In genomic region chr11:47373876-47374820, GRCh38 we compare ENCODE assay signal across 8 cellular contexts. TPM values are rescaled to one million over a fixed set of nuclear protein-coding genes. Genes with fewer than 3 reads are reported as not detected.
DNase-seq lines count a peak whose midpoint lies in the region; ATAC-seq and TF ChIP-seq lines count a peak whose summit lies in the region.

No MANE protein-coding gene starts in this region.

- H3F3A ChIP-seq in PC-3 (ENCODE audit: low read length, unreplicated experiment) = no peaks in the 10 kb centered on the region

- H3K9ac ChIP-seq in DND-41 (ENCODE audit: low read depth, low read length) (no peak overlapping the region), PC-3 (ENCODE audit: low read length) (no peak overlapping the region)

- no peaks in the 10 kb centered on the region for H3K9me2 ChIP-seq in PC-3 (replicated peaks; ENCODE audit: low read length)

- H3K36me3 ChIP-seq in DND-41 (ENCODE audit: insufficient read depth, low read length) = no peaks in the 10 kb centered on the region
- H3K36me3 ChIP-seq in PC-3 (ENCODE audit: low read depth, low read length) = no peaks in the 10 kb centered on the region
- H3K36me3 ChIP-seq in esophagus squamous epithelium = no peaks in the 10 kb centered on the region
- H3K36me3 ChIP-seq in naive thymus-derived CD4-positive, alpha-beta T cell (ENCODE audit: control insufficient read depth in 2 of 3, insufficient read depth in 3 of 3, low read length in 3 of 3) = no peaks in the 10 kb centered on the region

- no peaks in the 10 kb centered on the region for H3K27me3 ChIP-seq in DND-41 (ENCODE audit: insufficient read depth, low read length, poor library complexity)
- H3K27me3 ChIP-seq in PC-3 (ENCODE audit: low read length) = no peaks in the 10 kb centered on the region
- H3K27me3 ChIP-seq in esophagus squamous epithelium = no peaks in the 10 kb centered on the region
- H3K27me3 ChIP-seq in naive thymus-derived CD4-positive, alpha-beta T cell (ENCODE audit: control insufficient read depth in 2 of 2, insufficient read depth in 2 of 2, low read length in 2 of 2) = no peaks in the 10 kb centered on the region

- intact Hi-C loops in PC-3 (cut with micrococcal nuclease) = loop anchor here (1.0 kb wide), 2 partner anchors 34 to 80 kb away; partner anchors contain the start of gene SLC39A13
- intact Hi-C loops in esophagus squamous epithelium (cut with DNase I) = loop anchor here (5.0 to 10.0 kb wide), 2 partner anchors 33 to 81 kb away; partner anchors contain the start of gene SLC39A13
- intact Hi-C loops in naive thymus-derived CD4-positive, alpha-beta T cell (cut with micrococcal nuclease) = loop anchor here (1.0 kb wide), 6 partner anchors 20 to 479 kb away; partner anchors contain the start of genes SLC39A13 (in 2 of the 2) and PSMC3 (in 1 of the 2)

- peak overlapping the region in 3 of 9 donors; percentile 48 to 72 (median 65) for H3K27ac Mint-ChIP-seq in naive thymus-derived CD4-positive, alpha-beta T cell
- peak overlapping the region; percentile 17 for H3K27ac Mint-ChIP-seq in stimulated activated effector memory CD8-positive, alpha-beta T cell treated with anti-CD3 and anti-CD28 coated beads, Interleukin-12 subunit alpha, Interleukin-12 subunit beta, amount 100 ng/mL, for 72 hours

- no TSS peak for BruUV-seq in PC-3 (replicated peaks; lab: Mats Ljungman, UMichigan)

- no peaks in the 10 kb centered on the region for H3K9me3 Mint-ChIP-seq in naive thymus-derived CD4-positive, alpha-beta T cell
- no peaks in the 10 kb centered on the region for H3K9me3 Mint-ChIP-seq in stimulated activated effector memory CD8-positive, alpha-beta T cell treated with anti-CD3 and anti-CD28 coated beads, Interleukin-12 subunit alpha, Interleukin-12 subunit beta, amount 100 ng/mL, for 72 hours

- H3K9me3 ChIP-seq in DND-41 (ENCODE audit: insufficient read depth, low read length, severe bottlenecking) (no peaks in the 10 kb centered on the region), PC-3 (ENCODE audit: low read length) (no peaks in the 10 kb centered on the region), esophagus squamous epithelium (no peaks in the 10 kb centered on the region)
- H3K9me3 ChIP-seq in naive thymus-derived CD4-positive, alpha-beta T cell (ENCODE audit: control insufficient read depth in 2 of 3, low read length in 3 of 3) = no peaks in the 10 kb centered on the region

- CTCF ChIA-PET in PC-3 (lab: Charles Lee) = interaction anchor here (0.6 to 1.0 kb wide), 2 partner anchors 33 to 36 kb away, joined by 3 to 5 read pairs; no protein-coding TSS in a partner anchor
- CTCF ChIA-PET in naive thymus-derived CD4-positive, alpha-beta T cell (lab: Charles Lee) = interaction anchor here (0.6 to 6.9 kb wide), 19 partner anchors 8 to 196 kb away, joined by 3 to 140 read pairs (median 4); partner anchors contain the start of genes PSMC3 and SLC39A13

- H4K20me1 ChIP-seq in DND-41 (ENCODE audit: insufficient read depth, low read length) (no peaks in the 10 kb centered on the region), PC-3 (ENCODE audit: low read length) (no peaks in the 10 kb centered on the region)

- H3K27ac ChIP-seq in DND-41 (ENCODE audit: low read length) (no peak overlapping the region), PC-3 (ENCODE audit: low read length) (no peak overlapping the region), esophagus squamous epithelium (peak overlapping the region in 3 of 4 donors; percentile 2 to 21 (median 7))
- no peak overlapping the region for H3K27ac ChIP-seq in naive thymus-derived CD4-positive, alpha-beta T cell (ENCODE audit: low read depth, low read length)

- TF ChIP-seq POLR2A in esophagus squamous epithelium (IDR thresholded peaks at IDR 0.05) = no peak

- DNase-seq in DND-41 (peak; percentile 79), PC-3 (peak; percentile 74), esophagus squamous epithelium (lab: John Stamatoyannopoulos, UW) (no peak), OCI-M2 (lab: John Stamatoyannopoulos, UW; ENCODE audit: unreplicated experiment) (no peak)
- DNase-seq in activated T-cell treated with anti-CD3 and anti-CD28 coated beads, Interleukin-2, amount 50 U/mL, for 1 hour = peak; percentile 87
- DNase-seq in naive thymus-derived CD4-positive, alpha-beta T cell = peak; percentile 69 to 91 (median 82)
- DNase-seq in stimulated activated effector memory CD8-positive, alpha-beta T cell treated with anti-CD3 and anti-CD28 coated beads, Interleukin-12 subunit alpha, Interleukin-12 subunit beta, amount 100 ng/mL, for 72 hours (ENCODE audit: low spot score in 2 of 2) = peak; percentile 87 to 90

- POLR2A ChIA-PET in PC-3 (lab: Charles Lee; ENCODE audit: unreplicated experiment) = no interaction called here
- POLR2A ChIA-PET in naive thymus-derived CD4-positive, alpha-beta T cell (lab: Charles Lee) = interaction anchor here (0.6 to 3.8 kb wide), 11 partner anchors 20 to 755 kb away, joined by 3 to 40 read pairs (median 6); partner anchors contain the start of genes NUP160 and SLC39A13

- H3K4me1 ChIP-seq in DND-41 (ENCODE audit: insufficient read depth, low read length) (no peaks in the 10 kb centered on the region), PC-3 (ENCODE audit: insufficient read depth, low read length) (peaks cover 9% of the 10 kb centered on the region; the same call in 1 of the 2 replicates), esophagus squamous epithelium (peaks cover 5 to 22% (median 8%) of the 10 kb centered on the region in 3 donors)
- peaks cover 0 to 3% of the 10 kb centered on the region in 2 donors for H3K4me1 ChIP-seq in naive thymus-derived CD4-positive, alpha-beta T cell (ENCODE audit: control insufficient read depth in 2 of 2, insufficient read depth in 2 of 2, low read length in 2 of 2)

- peak; percentile 96 for TF ChIP-seq CTCF in DND-41 (IDR thresholded peaks at IDR 0.05; ENCODE audit: borderline replicate concordance, extremely low read depth, low read length, poor library complexity, severe bottlenecking)
- TF ChIP-seq CTCF in PC-3 (conservative IDR thresholded peaks at IDR 0.05; ENCODE audit: low read depth, low read length) = peak; percentile 91
- TF ChIP-seq CTCF in esophagus squamous epithelium (IDR thresholded peaks at IDR 0.05) = peak; percentile 90 to 98 (median 94)

- H3K79me2 ChIP-seq in DND-41 (ENCODE audit: insufficient read depth, low read length) = no peaks in the 10 kb centered on the region
- no peaks in the 10 kb centered on the region for H3K79me2 ChIP-seq in PC-3 (ENCODE audit: low read length)

- no peaks in the 10 kb centered on the region for H3K36me3 Mint-ChIP-seq in naive thymus-derived CD4-positive, alpha-beta T cell
- no peaks in the 10 kb centered on the region for H3K36me3 Mint-ChIP-seq in stimulated activated effector memory CD8-positive, alpha-beta T cell treated with anti-CD3 and anti-CD28 coated beads, Interleukin-12 subunit alpha, Interleukin-12 subunit beta, amount 100 ng/mL, for 72 hours

- H3K27me3 Mint-ChIP-seq in naive thymus-derived CD4-positive, alpha-beta T cell = no peaks in the 10 kb centered on the region

- WGBS in esophagus squamous epithelium, 2 donors = 10 to 18% methylated on average over 8 to 9 of the region's 21 CpGs

- H3K4me1 Mint-ChIP-seq in naive thymus-derived CD4-positive, alpha-beta T cell = peaks cover 5 to 18% (median 9%) of the 10 kb centered on the region in 7 donors
- peaks cover 27% of the 10 kb centered on the region for H3K4me1 Mint-ChIP-seq in stimulated activated effector memory CD8-positive, alpha-beta T cell treated with anti-CD3 and anti-CD28 coated beads, Interleukin-12 subunit alpha, Interleukin-12 subunit beta, amount 100 ng/mL, for 72 hours

- ATAC-seq in DND-41 (ENCODE audit: insufficient read depth, low read depth) (peak; percentile 97), HG03520 (IDR thresholded peaks at IDR 0.05; ENCODE audit: unreplicated experiment) (peak; percentile 40), PC-3 (peak; percentile 95)
- peak; percentile 84 for ATAC-seq in naive thymus-derived CD4-positive, alpha-beta T cell
- ATAC-seq in stimulated activated effector memory CD8-positive, alpha-beta T cell treated with anti-CD3 and anti-CD28 coated beads, Interleukin-12 subunit alpha, Interleukin-12 subunit beta, amount 100 ng/mL, for 72 hours = peak; percentile 87

- no peak overlapping the region for H3K4me3 ChIP-seq in DND-41 (ENCODE audit: low read depth in 1 of 2, low read length in 2 of 2)
- no peak overlapping the region for H3K4me3 ChIP-seq in PC-3 (ENCODE audit: low read length)
- H3K4me3 ChIP-seq in esophagus squamous epithelium = no peak overlapping the region
- H3K4me3 ChIP-seq in naive thymus-derived CD4-positive, alpha-beta T cell (ENCODE audit: low read length) = no peak overlapping the region

- peak overlapping the region; percentile 64 for H2AFZ ChIP-seq in DND-41 (ENCODE audit: low read depth, low read length)
- H2AFZ ChIP-seq in PC-3 (ENCODE audit: low read length) = peak overlapping the region; percentile 64

- H3K4me3 Mint-ChIP-seq in naive thymus-derived CD4-positive, alpha-beta T cell = peak overlapping the region in 1 of 10 donors; percentile 51
- H3K4me3 Mint-ChIP-seq in stimulated activated effector memory CD8-positive, alpha-beta T cell treated with anti-CD3 and anti-CD28 coated beads, Interleukin-12 subunit alpha, Interleukin-12 subunit beta, amount 100 ng/mL, for 72 hours = no peak overlapping the region

- H3K4me2 ChIP-seq in DND-41 (ENCODE audit: insufficient read depth, low read length) (no peak overlapping the region), PC-3 (ENCODE audit: low read length) (no peak overlapping the region)

RNA-seq across cellular contexts. Expression of gene SPI1, which starts 4.2 kb away (rescaled TPM):
- total RNA-seq in PC-3 (2014; rRNA removed) = 0.22 TPM in 1 of 2 replicates, not detected in the other
- total RNA-seq in esophagus squamous epithelium = 10 to 100 TPM in 2 of 4 donors, 1 to 10 TPM in 2; 2.6 to 15.4 (median 8.8) TPM
- 100 to 1,000 TPM in 1 of 5 experiments, 10 to 100 TPM in 1, 1 to 10 TPM in 2, not detected in 1; 5.0 to 247 (median 17.8) TPM for total RNA-seq in naive thymus-derived CD4-positive, alpha-beta T cell
- under 1 TPM in 1 of 2 donors, not detected in 1; 0.27 TPM for polyA plus RNA-seq in naive thymus-derived CD4-positive, alpha-beta T cell

RNA-seq across cellular contexts. Expression of gene MYBPC3, which starts 21.6 kb away (rescaled TPM):
- not detected in 2 replicates for total RNA-seq in PC-3 (2014; rRNA removed)
- under 1 TPM in 1 of 4 donors, not detected in 3; 0.08 TPM for total RNA-seq in esophagus squamous epithelium
- total RNA-seq in naive thymus-derived CD4-positive, alpha-beta T cell = under 1 TPM in 2 of 5 experiments, not detected in 3; 0.16 to 0.86 TPM
- polyA plus RNA-seq in naive thymus-derived CD4-positive, alpha-beta T cell = not detected

RNA-seq across cellular contexts. Expression of gene SLC39A13, which starts 34.2 kb away (rescaled TPM):
- total RNA-seq in PC-3 (2014; rRNA removed) (29.4 and 32.5 TPM in 2 replicates), esophagus squamous epithelium (10 to 100 TPM; 10.9 to 44.3 (median 13.8) TPM)
- total RNA-seq in naive thymus-derived CD4-positive, alpha-beta T cell = 10 to 100 TPM; 29.9 to 60.4 (median 45.1) TPM
- polyA plus RNA-seq in naive thymus-derived CD4-positive, alpha-beta T cell = 10 to 100 TPM; 21.4 to 40.7 TPM

RNA-seq across cellular contexts. Expression of gene PSMC3, which starts 52.1 kb away (rescaled TPM):
- 275 and 314 TPM in 2 replicates for total RNA-seq in PC-3 (2014; rRNA removed)
- total RNA-seq in esophagus squamous epithelium = 100 to 1,000 TPM in 3 of 4 donors, 10 to 100 TPM in 1; 72.9 to 134 (median 122) TPM
- 100 to 1,000 TPM in 1 of 5 experiments, 10 to 100 TPM in 4; 42.2 to 149 (median 51.3) TPM for total RNA-seq in naive thymus-derived CD4-positive, alpha-beta T cell
- 100 to 1,000 TPM; 106 to 128 TPM for polyA plus RNA-seq in naive thymus-derived CD4-positive, alpha-beta T cell

Comparison
In these comparisons a context has a peak if more than half of its experiments do, and no peak if none do; other contexts are left out.
1. ATAC-seq: peak in every context shown above with its lines; median percentile 97 in DND-41; 95 in PC-3; 87 in stimulated activated effector memory CD8-positive, alpha-beta T cell treated with anti-CD3 and anti-CD28 coated beads, Interleukin-12 subunit alpha, Interleukin-12 subunit beta, amount 100 ng/mL, for 72 hours; 84 in naive thymus-derived CD4-positive, alpha-beta T cell; 40 in HG03520.
2. DNase-seq: peak in DND-41 (single experiment), PC-3 (single experiment), activated T-cell treated with anti-CD3 and anti-CD28 coated beads, Interleukin-2, amount 50 U/mL, for 1 hour (single experiment), naive thymus-derived CD4-positive, alpha-beta T cell (9 of 9) and stimulated activated effector memory CD8-positive, alpha-beta T cell treated with anti-CD3 and anti-CD28 coated beads, Interleukin-12 subunit alpha, Interleukin-12 subunit beta, amount 100 ng/mL, for 72 hours (2 of 2); none in esophagus squamous epithelium (single experiment) and OCI-M2 (single experiment).
3. H3K27ac ChIP-seq: peak in esophagus squamous epithelium (3 of 4); none in DND-41 (single experiment), PC-3 (single experiment) and naive thymus-derived CD4-positive, alpha-beta T cell (single experiment).
4. Peak in every context shown above with its lines, with median percentiles within 50 percentile points of each other: CTCF ChIP-seq.